Comparison of ENCODE assay signal across 10 cellular contexts in genomic region chr2:48510329-48510728, GRCh38. TPM values are rescaled to one million over a fixed set of nuclear protein-coding genes. Genes with fewer than 3 reads are reported as not detected.
A peak's percentile ranks its signal among the peaks of the same experiment; 100 is the strongest.
DNase-seq lines count a peak whose midpoint lies in the region; ATAC-seq, FAIRE-seq and TF ChIP-seq lines count a peak whose summit lies in the region.
"Had no signal": no experiment of that assay in that cellular context is flagged by ENCODE, and none has a peak within 500 bp of the region (broad histone marks: within the 10 kb centered on the region; RNA-seq: fewer than 3 reads in every experiment).

No MANE protein-coding gene starts in this region.

- peak overlapping the region; percentile 57 for H3K27ac ChIP-seq in VCaP
- H3K27ac ChIP-seq in spleen, result peak overlapping the region in 6 of 8 donors; percentile 25 to 75 (median 64)
- H3K27ac ChIP-seq: WERI-Rb-1 had no signal

- intact Hi-C loops in spleen (cut with DNase I; ENCODE audit: low total_unique reads), result no loop called here

- no peak for FAIRE-seq in GM12892 (lab: Jason Lieb, UNC)

- TF ChIP-seq CTCF in VCaP (conservative IDR thresholded peaks at IDR 0.05) (no peak), fibroblast of the aortic adventitia (IDR thresholded peaks at IDR 0.05; ENCODE audit: insufficient read depth, low read length) (no peak), spleen (IDR thresholded peaks at IDR 0.05 in 8 of 11, conservative IDR thresholded peaks at IDR 0.05 in 3 of 11) (no peak)

- H3K9me3 ChIP-seq in spleen, result no peaks in the 10 kb centered on the region

- no peak for TF ChIP-seq POLR2A in spleen (IDR thresholded peaks at IDR 0.05)
- no peak for TF ChIP-seq POLR2A in GM12892 (IDR thresholded peaks at IDR 0.05; ENCODE audit: low read depth, low read length)

- 33 to 86% (median 57%) methylated on average over 3 of the region's 3 CpGs for WGBS in spleen, 5 donors

- H3K4me3 ChIP-seq in fibroblast of the aortic adventitia (ENCODE audit: low read depth, low read length) (no peak overlapping the region), spleen (no peak overlapping the region)

- peaks cover 3 to 100% (median 66%) of the 10 kb centered on the region in 6 donors for H3K36me3 ChIP-seq in spleen

- peak; percentile 67 for DNase-seq in HCEC 1CT
- peak; percentile 66 for DNase-seq in fibroblast of the aortic adventitia (ENCODE audit: low read depth)
- DNase-seq in spleen, result no peak
- no peak for DNase-seq in activated CD4-positive, alpha-beta T cell treated with anti-CD3 and anti-CD28 coated beads, Interleukin-2, amount 50 U/mL, for 1 hour
- DNase-seq in GM12892 (ENCODE audit: insufficient read length), result no peak
- DNase-seq: hypothalamus, Karpas-422, WERI-Rb-1 had no signal

- ATAC-seq in GM21529 (IDR thresholded peaks at IDR 0.05; ENCODE audit: unreplicated experiment), result no peak

- H3K4me1 ChIP-seq in spleen, result peaks cover 0 to 34% (median 19%) of the 10 kb centered on the region in 6 donors

- no peaks in the 10 kb centered on the region for H3K27me3 ChIP-seq in spleen (replicated peaks in 1 of 7)

RNA-seq across cellular contexts. Expression of gene STON1, which starts 19.6 kb away (rescaled TPM):
- total RNA-seq in fibroblast of the aortic adventitia (ENCODE audit: low replicate concordance) (24.6 and 79.9 TPM in 2 replicates), spleen (10 to 100 TPM; 15.8 to 31.0 (median 25.2) TPM)
- polyA plus RNA-seq in spleen, result 1 to 10 TPM; 2.1 to 4.0 (median 3.4) TPM
- 0.68 TPM for polyA plus RNA-seq in GM12892 (2012; ENCODE audit: missing spikeins)

Comparison
In these comparisons a context has a peak if more than half of its experiments do, and no peak if none do; other contexts are left out.
1. DNase-seq: peak in HCEC 1CT (single experiment) and fibroblast of the aortic adventitia (single experiment); none in spleen (single experiment), activated CD4-positive, alpha-beta T cell treated with anti-CD3 and anti-CD28 coated beads, Interleukin-2, amount 50 U/mL, for 1 hour (single experiment) and GM12892 (single experiment).